27 cellular contexts compared by ENCODE assay signal in the genomic region with DNA sequence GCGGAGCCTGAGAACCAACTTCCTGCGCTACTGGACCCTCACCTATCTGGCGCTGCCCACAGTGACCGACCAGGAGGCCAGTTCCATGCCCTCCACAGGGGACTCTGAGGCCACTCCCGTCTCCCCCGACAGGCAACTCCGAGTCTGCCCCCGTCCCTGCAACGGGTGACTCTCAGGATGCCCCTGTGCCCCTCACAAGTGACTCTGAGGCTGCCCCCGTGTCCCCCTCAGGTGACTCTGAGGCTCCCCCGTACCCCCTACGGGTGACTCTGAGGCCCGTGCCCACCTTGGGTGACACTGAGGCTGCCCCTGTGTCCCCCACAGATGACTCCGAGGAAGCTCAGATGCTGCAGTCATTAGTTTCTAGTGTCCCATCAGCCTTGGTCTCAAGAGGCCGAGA. TPM values are rescaled to one million over a fixed set of nuclear protein-coding genes. Genes with fewer than 3 reads are reported as not detected.
"Had no signal": no experiment of that assay in that cellular context is flagged by ENCODE, and none has a peak within 500 bp of the region (broad histone marks: within the 10 kb centered on the region; RNA-seq: fewer than 3 reads in every experiment).

No MANE protein-coding gene starts in this region.

- H3K36me3 Mint-ChIP-seq: immature natural killer cell; naive thymus-derived CD8-positive, alpha-beta T cell had no signal

- H3K27me3 Mint-ChIP-seq: effector memory CD8-positive, alpha-beta T cell; progenitor cell of endocrine pancreas had no signal

- H3K4me3 ChIP-seq: coronary artery, esophagus squamous epithelium, lower lobe of right lung, right lobe of liver, stomach, thyroid gland had no signal

- H3K27ac Mint-ChIP-seq: immature natural killer cell; naive thymus-derived CD8-positive, alpha-beta T cell; progenitor cell of endocrine pancreas had no signal

- H3K36me3 ChIP-seq: esophagus squamous epithelium, lower lobe of right lung, right lobe of liver, stomach, thyroid gland had no signal

- H3K4me1 ChIP-seq: esophagus squamous epithelium, lower lobe of right lung, parathyroid adenoma, right lobe of liver, stomach, thyroid gland had no signal

- H3K9me3 Mint-ChIP-seq: effector memory CD8-positive, alpha-beta T cell; immature natural killer cell; naive thymus-derived CD8-positive, alpha-beta T cell; neural crest cell had no signal

- H3K9me3 ChIP-seq: esophagus squamous epithelium, lower lobe of right lung, right lobe of liver, stomach, thyroid gland had no signal

- H3K4me1 Mint-ChIP-seq: immature natural killer cell; naive thymus-derived CD8-positive, alpha-beta T cell; neural crest cell had no signal

- H3K27ac ChIP-seq: coronary artery, esophagus squamous epithelium, lower lobe of right lung, parathyroid adenoma, right lobe of liver, stomach, thyroid gland had no signal

- DNase-seq: dermis blood vessel endothelial cell; effector memory CD8-positive, alpha-beta T cell; erythroblast; esophagus squamous epithelium; foreskin melanocyte; hypothalamus; immature natural killer cell; islet precursor cell; left ventricle myocardium superior; lower lobe of right lung; naive thymus-derived CD8-positive, alpha-beta T cell; right lobe of liver; small intestine; stimulated activated CD4-positive, alpha-beta T cell treated with anti-CD3 and anti-CD28 coated beads, Interleukin-12 subunit alpha, Interleukin-12 subunit beta, amount 100 ng/mL, for 4 hours; stimulated activated CD4-positive, alpha-beta T cell treated with anti-CD3 and anti-CD28 coated beads, Interleukin-1b, Interleukin-23, amount 100 ng/mL, for 48 hours; stimulated activated CD4-positive, alpha-beta T cell treated with anti-CD3 and anti-CD28 coated beads, Interleukin-4, amount 100 ng/mL, for 1 hour; stimulated activated CD8-positive, alpha-beta memory T cell treated with anti-CD3 and anti-CD28 coated beads, Interleukin-4, amount 100 ng/mL, for 48 hours; stimulated activated naive CD4-positive, alpha-beta T cell treated with Interleukin-2 at 50 U/mL for 16 hours; stomach; thyroid gland; trophoblast cell had no signal

- H3K4me3 Mint-ChIP-seq: effector memory CD8-positive, alpha-beta T cell; immature natural killer cell; naive thymus-derived CD8-positive, alpha-beta T cell; neural crest cell had no signal

- ATAC-seq: effector memory CD8-positive, alpha-beta T cell; left ventricle myocardium superior; lower lobe of right lung; naive thymus-derived CD8-positive, alpha-beta T cell had no signal

- FAIRE-seq: endometrium, small intestine had no signal

- H3K9ac ChIP-seq: parathyroid adenoma had no signal

RNA-seq across cellular contexts. Expression of a gene that starts 25.1 kb away (rescaled TPM):
- total RNA-seq: osteoblast had no signal
- polyA plus RNA-seq: immature natural killer cell; naive thymus-derived CD8-positive, alpha-beta T cell had no signal
